ENCODE assay signal across 1 cellular context in the genomic region with DNA sequence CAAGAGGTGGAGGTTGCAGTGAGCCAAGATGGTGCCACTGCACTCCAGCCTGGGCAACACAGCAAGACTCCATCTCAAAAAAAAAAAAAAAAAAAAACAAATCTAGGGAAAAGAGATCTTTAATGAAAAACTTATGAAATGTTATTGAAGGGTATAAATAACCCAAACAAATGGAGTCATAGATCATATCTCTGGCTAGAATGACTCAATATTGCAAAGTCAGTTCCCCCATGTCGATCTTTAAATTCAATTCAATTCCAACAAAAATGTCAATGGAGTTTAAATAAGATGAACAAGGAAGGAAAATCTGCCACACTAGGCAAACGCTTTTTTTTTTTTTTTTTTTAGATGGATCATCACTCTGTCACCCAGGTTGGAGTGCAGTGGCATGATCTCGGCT.
A peak's percentile ranks its signal among the peaks of the same experiment; 100 is the strongest.
TF ChIP-seq lines count a peak whose summit lies in the region.

No MANE protein-coding gene starts in this region.

TF ChIP-seq in K562, 482 proteins besides CTCF, POLR2A, EP300 and RAD21 (continued from another document):
- TF ChIP-seq, protein P1, sequence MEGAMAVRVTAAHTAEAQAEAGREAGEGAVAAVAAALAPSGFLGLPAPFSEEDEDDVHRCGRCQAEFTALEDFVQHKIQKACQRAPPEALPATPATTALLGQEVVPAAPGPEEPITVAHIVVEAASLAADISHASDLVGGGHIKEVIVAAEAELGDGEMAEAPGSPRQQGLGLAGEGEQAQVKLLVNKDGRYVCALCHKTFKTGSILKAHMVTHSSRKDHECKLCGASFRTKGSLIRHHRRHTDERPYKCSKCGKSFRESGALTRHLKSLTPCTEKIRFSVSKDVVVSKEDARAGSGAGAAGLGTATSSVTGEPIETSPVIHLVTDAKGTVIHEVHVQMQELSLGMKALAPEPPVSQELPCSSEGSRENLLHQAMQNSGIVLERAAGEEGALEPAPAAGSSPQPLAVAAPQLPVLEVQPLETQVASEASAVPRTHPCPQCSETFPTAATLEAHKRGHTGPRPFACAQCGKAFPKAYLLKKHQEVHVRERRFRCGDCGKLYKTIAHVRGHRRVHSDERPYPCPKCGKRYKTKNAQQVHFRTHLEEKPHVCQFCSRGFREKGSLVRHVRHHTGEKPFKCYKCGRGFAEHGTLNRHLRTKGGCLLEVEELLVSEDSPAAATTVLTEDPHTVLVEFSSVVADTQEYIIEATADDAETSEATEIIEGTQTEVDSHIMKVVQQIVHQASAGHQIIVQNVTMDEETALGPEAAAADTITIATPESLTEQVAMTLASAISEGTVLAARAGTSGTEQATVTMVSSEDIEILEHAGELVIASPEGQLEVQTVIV (CRISPR knock-in tag; IDR thresholded peaks at IDR 0.05; ENCODE audit: borderline replicate concordance): no peak
- no peak for TF ChIP-seq PYGO2 (tag; IDR thresholded peaks at IDR 0.05)
- TF ChIP-seq, protein P2, sequence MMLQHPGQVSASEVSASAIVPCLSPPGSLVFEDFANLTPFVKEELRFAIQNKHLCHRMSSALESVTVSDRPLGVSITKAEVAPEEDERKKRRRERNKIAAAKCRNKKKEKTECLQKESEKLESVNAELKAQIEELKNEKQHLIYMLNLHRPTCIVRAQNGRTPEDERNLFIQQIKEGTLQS (IDR thresholded peaks at IDR 0.05): peak; percentile 52; the same call in 1 of the 2 replicates
- TF ChIP-seq, protein P2 (CRISPR knock-in tag; conservative IDR thresholded peaks at IDR 0.05): no peak
- TF ChIP-seq ZNF436 (CRISPR knock-in tag; IDR thresholded peaks at IDR 0.05): no peak
- no peak for TF ChIP-seq CEBPG (CRISPR knock-in tag; IDR thresholded peaks at IDR 0.05)
- 0 out of 4 replicates have a peak, but pooled peaks of 1 of the 2 experiments have one; percentile 36 for TF ChIP-seq CEBPG (tag; conservative IDR thresholded peaks at IDR 0.05 in 1 of 2, IDR thresholded peaks at IDR 0.05 in 1 of 2)
TF ChIP-seq in K562: peak in this region for 4.
